ENCODE assay signal across 8 cellular contexts in the genomic region with DNA sequence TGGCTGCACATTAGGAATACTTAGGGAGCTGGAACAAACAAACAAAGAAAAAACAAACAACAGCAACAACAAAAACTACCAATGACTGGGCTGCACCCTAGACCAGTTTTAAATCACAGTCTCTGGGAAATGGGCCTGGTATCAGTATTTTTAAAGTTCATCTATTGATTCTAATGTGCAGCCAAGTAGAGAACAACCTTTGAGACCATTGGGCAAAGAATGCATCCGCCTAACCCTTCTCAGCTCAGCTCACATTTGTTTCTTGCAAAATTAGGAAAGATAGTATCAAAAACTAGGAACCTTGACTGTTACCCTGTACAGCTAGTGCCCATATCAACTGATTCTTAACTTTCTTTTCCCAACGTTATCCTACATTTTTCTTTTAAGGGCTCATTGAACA. TPM values are rescaled to one million over a fixed set of nuclear protein-coding genes. Genes with fewer than 3 reads are reported as not detected.
"Had no signal": no experiment of that assay in that cellular context is flagged by ENCODE, and none has a peak within 500 bp of the region (broad histone marks: within the 10 kb centered on the region; RNA-seq: fewer than 3 reads in every experiment).

No MANE protein-coding gene starts in this region.

- H3K27ac ChIP-seq: GM23248, HL-60 had no signal

- ATAC-seq: K562 had no signal

- H3K9me3 Mint-ChIP-seq: H9 had no signal

- H3K27ac Mint-ChIP-seq: H9 had no signal

- H3K4me3 ChIP-seq: GM23248, K562 had no signal

- DNase-seq: GM23248, GOT3, H9, HCEC 1CT, IMR-90 had no signal

RNA-seq across cellular contexts. Expression of gene SYT9, which starts 5.2 kb away (rescaled TPM):
- total RNA-seq: GM23248, H4, IMR-90, K562 had no signal
